In genomic region chr15:40405501-40406381, GRCh38 we compare ENCODE assay signal across 8 cellular contexts. TPM values are rescaled to one million over a fixed set of nuclear protein-coding genes. Genes with fewer than 3 reads are reported as not detected.
DNase-seq lines count a peak whose midpoint lies in the region; ATAC-seq and TF ChIP-seq lines count a peak whose summit lies in the region.

Gene IVD (plus strand): TSS chr15:40405795. CDS start chr15:40405828, 33 bp downstream.

- no peaks in the 10 kb centered on the region for H3K9me3 ChIP-seq in adrenal gland (replicated peaks in 1 of 3)
- H3K9me3 ChIP-seq in heart left ventricle: no peaks in the 10 kb centered on the region

- H3K9me3 Mint-ChIP-seq in type B pancreatic cell: no peaks in the 10 kb centered on the region

- H3K4me1 ChIP-seq in adrenal gland (replicated peaks in 1 of 2): peaks cover 13 to 24% of the 10 kb centered on the region in 2 donors
- H3K4me1 ChIP-seq in heart left ventricle: peaks cover 0 to 31% (median 17%) of the 10 kb centered on the region in 12 donors

- no peaks in the 10 kb centered on the region for H3K27me3 Mint-ChIP-seq in type B pancreatic cell

- peak within 1 kb of the TSS in 4 of 5 donors; percentile 25 to 76 (median 58) for H3K27ac ChIP-seq in adrenal gland
- H3K27ac ChIP-seq in heart left ventricle: peak within 1 kb of the TSS in 11 of 12 donors; percentile 57 to 85 (median 77)

- H3K36me3 Mint-ChIP-seq in type B pancreatic cell: peaks cover 1% of the 10 kb centered on the region

- H3K4me3 ChIP-seq in GM12875 (ENCODE audit: low read depth, low read length) (peak within 1 kb of the TSS; percentile 95), adrenal gland (peak within 1 kb of the TSS; percentile 20 to 99 (median 92)), heart left ventricle (peak within 1 kb of the TSS; percentile 52 to 95 (median 74))

- peaks cover 18% of the 10 kb centered on the region for H3K4me1 Mint-ChIP-seq in type B pancreatic cell (ENCODE audit: unreplicated experiment)

- intact Hi-C loops in adrenal gland (cut with DNase I) (no loop called here), heart left ventricle (cut with DNase I) (loop anchor here in 3 of 10 donors (2.0 to 10.0 kb wide), 3 partner anchors 23 to 361 kb away; partner anchors contain the start of gene KNSTRN (in 1 of the 3))

- H3K27ac Mint-ChIP-seq in type B pancreatic cell: peak within 1 kb of the TSS; percentile 55

- peak; percentile 80 for ATAC-seq in HG02840 (IDR thresholded peaks at IDR 0.05; ENCODE audit: low FRiP score, unreplicated experiment)
- peak; percentile 100 for ATAC-seq in heart left ventricle

- TF ChIP-seq CTCF in GM12875 (IDR thresholded peaks at IDR 0.05; ENCODE audit: borderline replicate concordance, insufficient read depth, low read depth, low read length) (no peak), adrenal gland (IDR thresholded peaks at IDR 0.05) (no peak), heart left ventricle (IDR thresholded peaks at IDR 0.05) (peak in 1 of 12 donors; percentile 6), type B pancreatic cell (conservative IDR thresholded peaks at IDR 0.05) (no peak)

- 0 to 1% (median 1%) methylated on average over 19 to 54 of the region's 54 CpGs for WGBS in adrenal gland, 4 donors
- 1 to 2% (median 1%) methylated on average over 36 to 54 of the region's 54 CpGs for WGBS in heart left ventricle, 4 donors

- H3K27me3 ChIP-seq in adrenal gland (no peaks in the 10 kb centered on the region), heart left ventricle (no peaks in the 10 kb centered on the region)

- H3K4me3 Mint-ChIP-seq in type B pancreatic cell: peak within 1 kb of the TSS; percentile 81

- DNase-seq in NCI-H146 (lab: John Stamatoyannopoulos, UW): peak; percentile 91
- DNase-seq in T-helper 1 cell: peak; percentile 57 to 88 (median 76)
- DNase-seq in adrenal gland: peak; percentile 96 to 98 (median 98)
- DNase-seq in heart left ventricle: peak; percentile 96 to 98 (median 98)
- peak; percentile 96 for DNase-seq in pons (ENCODE audit: low spot score)
- peak; percentile 94 for DNase-seq in type B pancreatic cell (ENCODE audit: extremely low spot score, unreplicated experiment)

- TF ChIP-seq POLR2A in adrenal gland (IDR thresholded peaks at IDR 0.05) (peak; percentile 56 to 84), heart left ventricle (IDR thresholded peaks at IDR 0.05) (peak in 1 of 2 donors; percentile 81)

- peaks cover 0 to 28% of the 10 kb centered on the region in 2 donors for H3K36me3 ChIP-seq in adrenal gland (replicated peaks in 1 of 2)
- peaks cover 0 to 34% (median 22%) of the 10 kb centered on the region in 9 donors for H3K36me3 ChIP-seq in heart left ventricle

RNA-seq across cellular contexts. Expression of gene IVD, which starts in this region (rescaled TPM):
- total RNA-seq in adrenal gland: 100 to 1,000 TPM; 120 to 252 (median 169) TPM
- polyA plus RNA-seq in adrenal gland: 10 to 100 TPM; 61.0 to 92.4 (median 62.6) TPM
- total RNA-seq in heart left ventricle: 100 to 1,000 TPM in 4 of 9 donors, 10 to 100 TPM in 5; 72.1 to 130 (median 99.8) TPM
- polyA plus RNA-seq in heart left ventricle: 10 to 100 TPM; 52.9 to 56.2 TPM
- total RNA-seq in type B pancreatic cell (ENCODE audit: low replicate concordance): 31.9 and 86.6 TPM in 2 replicates

Comparison
In these comparisons a context has a peak if more than half of its experiments do, and no peak if none do; other contexts are left out.
1. Peak in every context shown above with its lines: DNase-seq, ATAC-seq, H3K4me3 ChIP-seq and H3K27ac ChIP-seq.